In genomic region chr5:71811779-71812178, GRCh38 we compare ENCODE assay signal across 1 cellular context.
TF ChIP-seq lines count a peak whose summit lies in the region.

No MANE protein-coding gene starts in this region.

TF ChIP-seq in HEK293, 187 proteins besides CTCF, POLR2A, EP300 and RAD21 (continued from another document):
- TF ChIP-seq PRDM10 (tag by site-specific recombination; IDR thresholded peaks at IDR 0.05) (no peak), ZNF645 (tag by site-specific recombination; IDR thresholded peaks at IDR 0.05) (no peak), OSR2 (tag by site-specific recombination; IDR thresholded peaks at IDR 0.05) (no peak), ATF2 (tag by site-specific recombination; IDR thresholded peaks at IDR 0.05; ENCODE audit: low read depth) (peak; percentile 52; the same call in 1 of the 2 replicates)
